In the genomic region with DNA sequence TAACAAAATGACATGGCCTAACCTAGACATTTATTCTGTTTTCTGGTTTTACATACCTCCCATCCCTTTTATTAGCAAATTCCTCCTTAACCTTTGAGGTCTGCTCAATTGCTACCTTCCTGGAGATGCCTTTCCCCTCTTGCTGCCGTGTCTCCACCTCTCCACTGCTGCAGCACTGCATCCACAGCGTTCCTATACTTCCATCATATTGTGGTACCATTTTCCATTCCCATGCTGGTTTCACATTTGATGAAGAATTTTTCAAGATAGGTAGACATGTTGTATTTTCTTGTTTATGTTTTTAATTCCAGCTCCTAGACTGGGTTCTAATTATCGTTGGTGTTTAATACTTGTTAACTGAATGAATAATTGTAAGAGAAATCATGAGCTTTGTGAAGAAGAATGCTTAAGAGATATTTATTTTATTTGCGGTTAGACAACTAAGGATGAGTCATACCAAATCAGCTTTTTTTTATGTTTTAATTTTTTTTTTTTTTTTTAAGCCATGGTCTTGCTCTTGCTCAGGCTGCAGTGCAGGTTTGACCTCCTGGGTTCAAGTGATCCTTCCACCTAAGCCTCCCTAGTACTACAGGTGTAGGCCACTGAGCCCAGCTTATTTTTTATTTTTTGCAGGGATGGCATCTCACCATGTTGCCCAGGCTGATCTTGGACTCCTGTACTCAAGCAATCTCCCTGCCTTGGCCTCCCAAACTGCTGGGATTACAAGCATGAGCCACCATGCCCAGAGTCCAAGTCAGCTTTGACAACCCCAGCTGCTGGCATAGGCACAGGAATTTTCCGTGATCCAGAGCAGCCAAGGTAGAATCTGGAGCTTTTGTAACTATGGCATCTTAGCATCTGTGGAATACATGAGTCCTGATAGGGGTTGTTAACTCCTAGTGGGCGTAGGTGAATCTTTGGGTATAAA, we compare ENCODE assay signal across 1 cellular context.
TF ChIP-seq lines count a peak whose summit lies in the region.

No MANE protein-coding gene starts in this region.

TF ChIP-seq in H1, 55 proteins besides CTCF, POLR2A, EP300 and RAD21:
- no peak for TF ChIP-seq SP1 (IDR thresholded peaks at IDR 0.05; ENCODE audit: low read depth, low read length)
- TF ChIP-seq FOSL1 (IDR thresholded peaks at IDR 0.05; ENCODE audit: insufficient read depth, low read depth, low read length): no peak
- no peak for TF ChIP-seq KDM4A (IDR thresholded peaks at IDR 0.05; ENCODE audit: low read depth, low read length, severe bottlenecking)
- no peak for TF ChIP-seq BACH1 (IDR thresholded peaks at IDR 0.05; ENCODE audit: low read length)
- TF ChIP-seq TBP (IDR thresholded peaks at IDR 0.05; ENCODE audit: low read depth, low read length): no peak
- no peak for TF ChIP-seq POLR2AphosphoS5 (IDR thresholded peaks at IDR 0.05; ENCODE audit: low read depth, low read length)
- TF ChIP-seq RXRA (IDR thresholded peaks at IDR 0.05; ENCODE audit: insufficient read depth, low read depth, low read length): no peak
- TF ChIP-seq TCF12 (IDR thresholded peaks at IDR 0.05; ENCODE audit: low read depth, low read length): no peak
- TF ChIP-seq CBX5 (IDR thresholded peaks at IDR 0.05; ENCODE audit: low read depth, low read length): no peak
- TF ChIP-seq TAF7 (optimal IDR thresholded peaks at IDR 0.05; ENCODE audit: borderline replicate concordance, low read depth, low read length): no peak
- TF ChIP-seq KDM1A (IDR thresholded peaks at IDR 0.05; ENCODE audit: borderline replicate concordance, low read length): no peak
